30 cellular contexts compared by ENCODE assay signal in the genomic region with DNA sequence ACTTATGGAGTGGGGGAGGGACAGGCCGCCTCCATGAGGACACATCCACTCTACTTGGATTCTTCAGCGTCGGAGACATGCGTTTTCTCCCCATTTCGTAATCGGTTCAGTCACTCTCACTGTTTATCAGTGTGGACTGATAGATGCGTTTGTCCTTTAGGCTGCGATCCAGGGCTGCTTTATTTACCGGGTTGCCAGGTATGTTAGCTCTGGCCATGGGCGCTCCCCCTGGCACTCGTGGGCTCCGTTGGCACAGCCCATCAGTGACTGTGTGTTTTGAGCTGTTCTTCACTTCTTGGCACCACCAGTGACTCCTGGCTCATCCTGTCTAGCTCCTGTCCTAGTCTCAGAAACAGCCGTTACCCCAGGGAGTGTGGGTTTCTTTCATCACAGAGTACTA.
"Had no signal": no experiment of that assay in that cellular context is flagged by ENCODE, and none has a peak within 500 bp of the region (broad histone marks: within the 10 kb centered on the region; RNA-seq: fewer than 3 reads in every experiment).

No MANE protein-coding gene starts in this region.

- H3K36me3 ChIP-seq: adrenal gland, WERI-Rb-1 had no signal

- H3K9me3 ChIP-seq: adrenal gland, body of pancreas had no signal

- H3K27ac ChIP-seq: adrenal gland, body of pancreas, coronary artery, WERI-Rb-1 had no signal

- H3K27me3 ChIP-seq: adrenal gland, body of pancreas, dorsolateral prefrontal cortex had no signal

- H3K4me1 ChIP-seq: adrenal gland, body of pancreas had no signal

- DNase-seq: activated B cell treated with CpG ODN at 0.5 μM for 24 hours; activated CD4-positive, alpha-beta T cell treated with anti-CD3 and anti-CD28 coated beads for 48 hours; activated CD4-positive, alpha-beta T cell treated with anti-CD3 and anti-CD28 coated beads, Interleukin-2, amount 50 U/mL, for 1 hour; activated CD4-positive, alpha-beta T cell treated with anti-CD3 and anti-CD28 coated beads, Interleukin-2, amount 50 U/mL, for 48 hours; activated CD8-positive, alpha-beta memory T cell treated with anti-CD3 and anti-CD28 coated beads for 24 hours; activated CD8-positive, alpha-beta T cell treated with anti-CD3 and anti-CD28 coated beads for 36 hours; activated effector memory CD4-positive, alpha-beta T cell treated with anti-CD3 and anti-CD28 coated beads, Interleukin-2, amount 50 U/mL, for 16 hours; activated naive CD4-positive, alpha-beta T cell treated with anti-CD3 and anti-CD28 coated beads for 36 hours; activated naive CD8-positive, alpha-beta T cell treated with anti-CD3 and anti-CD28 coated beads for 36 hours; activated naive CD8-positive, alpha-beta T cell treated with anti-CD3 and anti-CD28 coated beads, Interleukin-2, amount 50 U/mL, for 24 hours; activated T-cell treated with anti-CD3 and anti-CD28 coated beads, Interleukin-2, amount 50 U/mL, for 1 hour; activated T-cell treated with anti-CD3 and anti-CD28 coated beads, Interleukin-2, amount 50 U/mL, for 48 hours; adrenal gland; amygdala; aorta; central memory CD4-positive, alpha-beta T cell; dorsolateral prefrontal cortex; effector memory CD4-positive, alpha-beta T cell; endodermal cell; foreskin fibroblast; head of caudate nucleus; T-helper 1 cell; T-helper 17 cell; T1000; WERI-Rb-1 had no signal

- H3K4me3 ChIP-seq: adrenal gland, body of pancreas, coronary artery, dorsolateral prefrontal cortex had no signal

- ATAC-seq: activated CD4-positive, CD25-positive, alpha-beta regulatory T cell treated with anti-CD3 and anti-CD28 coated beads, Interleukin-2, amount 50 U/mL, for 24 hours; activated CD8-positive, alpha-beta T cell treated with anti-CD3 and anti-CD28 coated beads for 36 hours; activated naive CD8-positive, alpha-beta T cell treated with anti-CD3 and anti-CD28 coated beads, Interleukin-2, amount 50 U/mL, for 24 hours; body of pancreas; esophagus mucosa; T-helper 17 cell had no signal

- FAIRE-seq: frontal cortex had no signal
